In the genomic region with DNA sequence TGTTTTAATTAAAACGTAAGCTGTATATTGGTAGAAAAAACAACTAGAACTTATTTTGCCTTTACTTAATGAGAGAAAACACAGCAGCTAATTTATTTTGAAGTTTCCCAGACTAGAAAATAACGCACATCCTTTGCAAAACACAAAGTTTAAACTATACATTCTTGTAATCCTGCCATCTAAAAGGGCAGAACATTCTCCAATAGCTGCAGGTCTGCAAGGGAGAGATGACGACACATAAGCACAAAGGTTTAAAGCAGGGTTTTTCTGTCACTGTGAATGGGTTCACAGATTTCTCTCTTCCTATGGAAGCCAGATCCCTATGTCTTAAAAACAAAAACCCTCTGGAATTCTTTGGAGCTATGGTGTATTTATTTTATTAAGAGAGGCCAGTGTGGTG, we compare ENCODE assay signal across 16 cellular contexts.
A peak's percentile ranks its signal among the peaks of the same experiment; 100 is the strongest.
DNase-seq lines count a peak whose midpoint lies in the region; ATAC-seq and TF ChIP-seq lines count a peak whose summit lies in the region.
"Had no signal": no experiment of that assay in that cellular context is flagged by ENCODE, and none has a peak within 500 bp of the region (broad histone marks: within the 10 kb centered on the region; RNA-seq: fewer than 3 reads in every experiment).

No MANE protein-coding gene starts in this region.

- H3K27me3 Mint-ChIP-seq in mesothelial cell of epicardium (ENCODE audit: low read depth) = no peaks in the 10 kb centered on the region

- no peak for ATAC-seq in GM21723 (IDR thresholded peaks at IDR 0.05; ENCODE audit: unreplicated experiment)
- ATAC-seq in GM18502 (IDR thresholded peaks at IDR 0.05; ENCODE audit: poor library complexity, unreplicated experiment) = no peak

- peaks cover 0 to 31% (median 26%) of the 10 kb centered on the region in 4 donors for H3K4me1 ChIP-seq in sigmoid colon
- H3K4me1 ChIP-seq: BLaER1, Caco-2 had no signal

- no peak overlapping the region for H3K4me3 Mint-ChIP-seq in mesothelial cell of epicardium
- H3K4me3 Mint-ChIP-seq: CD8-positive, alpha-beta memory T cell; HFFc6 had no signal

- no peak for TF ChIP-seq POLR2A in sigmoid colon (IDR thresholded peaks at IDR 0.05)

- no peaks in the 10 kb centered on the region for H3K9me3 Mint-ChIP-seq in mesothelial cell of epicardium
- H3K9me3 Mint-ChIP-seq: CD8-positive, alpha-beta memory T cell; HFFc6 had no signal

- no peak for TF ChIP-seq EP300 in sigmoid colon (IDR thresholded peaks at IDR 0.05)

- intact Hi-C loops in sigmoid colon (cut with DNase I) = loop anchor here (5.0 kb wide), 1 partner anchor 82 kb away; the partner anchor contains the start of gene SNCAIP

- H3K9me3 ChIP-seq in sigmoid colon = no peaks in the 10 kb centered on the region
- H3K9me3 ChIP-seq: BLaER1, Caco-2 had no signal

- TF ChIP-seq CTCF in mesothelial cell of epicardium (IDR thresholded peaks at IDR 0.05; ENCODE audit: unreplicated experiment) (no peak), sigmoid colon (IDR thresholded peaks at IDR 0.05) (no peak)

- H3K27me3 ChIP-seq in sigmoid colon = no peaks in the 10 kb centered on the region
- H3K27me3 ChIP-seq: BLaER1 had no signal

- peaks cover 71% of the 10 kb centered on the region for H3K4me1 Mint-ChIP-seq in mesothelial cell of epicardium
- H3K4me1 Mint-ChIP-seq: CD8-positive, alpha-beta memory T cell had no signal

- WGBS in sigmoid colon, 2 donors = 78 to 80% methylated on average over 3 of the region's 3 CpGs

- H3K4me3 ChIP-seq in sigmoid colon = no peak overlapping the region
- H3K4me3 ChIP-seq: BLaER1 had no signal

- DNase-seq in AG08396 (ENCODE audit: low spot score) (peak; percentile 14), fibroblast of gingiva (ENCODE audit: low read depth) (peak; percentile 38), mesothelial cell of epicardium (ENCODE audit: low spot score in 2 of 2, unreplicated experiment in 2 of 2) (no peak), sigmoid colon (no peak), NCI-H2107 treated with DMSO at 0.1 percent for 48 hours (lab: John Stamatoyannopoulos, UW; ENCODE audit: unreplicated experiment) (no peak)
- DNase-seq: AML-193; Caco-2; CD8-positive, alpha-beta memory T cell; DND-41; GDM1; HCEC 1CT; HFFc6 had no signal

- H3K36me3 ChIP-seq in sigmoid colon = no peaks in the 10 kb centered on the region
- H3K36me3 ChIP-seq: BLaER1 had no signal

- peaks cover 15% of the 10 kb centered on the region for H3K36me3 Mint-ChIP-seq in mesothelial cell of epicardium
- H3K36me3 Mint-ChIP-seq: CD8-positive, alpha-beta memory T cell had no signal

- H3K27ac Mint-ChIP-seq in mesothelial cell of epicardium = peak overlapping the region; percentile 69
- H3K27ac Mint-ChIP-seq: CD8-positive, alpha-beta memory T cell; HFFc6 had no signal

- peak overlapping the region; percentile 8 to 60 (median 34) for H3K27ac ChIP-seq in sigmoid colon
- H3K27ac ChIP-seq: 22Rv1, BLaER1 had no signal

Comparison
In these comparisons a context has a peak if more than half of its experiments do, and no peak if none do; other contexts are left out.
1. DNase-seq: peak in AG08396 (single experiment) and fibroblast of gingiva (single experiment); none in mesothelial cell of epicardium (0 of 2), sigmoid colon (single experiment) and NCI-H2107 treated with DMSO at 0.1 percent for 48 hours (single experiment).